In genomic region chr6:2611092-2611491, GRCh38 we compare ENCODE assay signal across 29 cellular contexts.
A peak's percentile ranks its signal among the peaks of the same experiment; 100 is the strongest.
DNase-seq lines count a peak whose midpoint lies in the region; ATAC-seq, FAIRE-seq and TF ChIP-seq lines count a peak whose summit lies in the region.
"Had no signal": no experiment of that assay in that cellular context is flagged by ENCODE, and none has a peak within 500 bp of the region (broad histone marks: within the 10 kb centered on the region; RNA-seq: fewer than 3 reads in every experiment).

No MANE protein-coding gene starts in this region.

- H3K36me3 Mint-ChIP-seq in HFFc6 (ENCODE audit: low read depth): no peaks in the 10 kb centered on the region
- H3K36me3 Mint-ChIP-seq: naive B cell had no signal

- POLR2A ChIA-PET in K562 (lab: Yijun Ruan, JAX): no interaction called here

- peaks cover 19% of the 10 kb centered on the region for H3K27me3 Mint-ChIP-seq in HFFc6 (ENCODE audit: insufficient read depth)

- no peak for TF ChIP-seq POLR2A in heart left ventricle (IDR thresholded peaks at IDR 0.05)
- no peak for TF ChIP-seq POLR2A in K562 (conservative IDR thresholded peaks at IDR 0.05)

- no peak for TF ChIP-seq RAD21 in K562 (CRISPR knock-in tag; conservative IDR thresholded peaks at IDR 0.05 in 1 of 2, IDR thresholded peaks at IDR 0.05 in 1 of 2)

- no peaks in the 10 kb centered on the region for H3K79me2 ChIP-seq in K562 (ENCODE audit: control insufficient read depth, insufficient read depth, low read length)

- H4K20me1 ChIP-seq in K562 (replicated peaks; ENCODE audit: control insufficient read depth, insufficient read depth, low read length): no peaks in the 10 kb centered on the region
- H4K20me1 ChIP-seq: BLaER1 had no signal

- CTCF ChIA-PET in K562 (lab: Yijun Ruan, JAX; ENCODE audit: low intra/inter-chr PET ratio): interaction anchor here (0.7 kb wide), 1 partner anchor 12 kb away, joined by 3 read pairs; no protein-coding TSS in a partner anchor

- H3K4me3 ChIP-seq in heart left ventricle (no peak overlapping the region), K562 (no peak overlapping the region), fibroblast of the aortic adventitia (ENCODE audit: low read depth, low read length) (no peak overlapping the region), small intestine (ENCODE audit: low read depth in 1 of 2, low read length in 2 of 2) (no peak overlapping the region)
- H3K4me3 ChIP-seq: BLaER1, heart right ventricle, ovary, right lobe of liver, SJSA1, suprapubic skin, vagina had no signal

- in situ Hi-C loops in K562 (cut with MboI): no loop called here

- H2AFZ ChIP-seq in K562 (ENCODE audit: low read depth, low read length): no peak overlapping the region

- no peak overlapping the region for H3K27ac Mint-ChIP-seq in HFFc6
- H3K27ac Mint-ChIP-seq: activated T-helper 2 cell treated with anti-CD3 and anti-CD28 coated beads, Interferon-gamma antibody, Interleukin-2, Interleukin-4, amounts not matched to agents 10 μg/mL and 5 μg/mL and 100 μg/mL, durations not matched to agents 14 hours and 24 hours and 36 hours; T-helper 1 cell treated with Interleukin-12 subunit alpha and Interleukin-12 subunit beta and Interleukin-4 antibody, amounts not matched to agents 30 μg/mL and 1 μg/mL, for 36 hours had no signal

- ATAC-seq in heart left ventricle (peak in 3 of 4 donors; percentile 62 to 92 (median 75)), left ventricle myocardium superior (no peak), K562 (0 out of 3 replicates have a peak, but pooled peaks have one; percentile 39), HG03342 (IDR thresholded peaks at IDR 0.05; ENCODE audit: unreplicated experiment) (no peak)

- no peak for TF ChIP-seq EP300 in K562 (IDR thresholded peaks at IDR 0.05; ENCODE audit: low read length)

- no TSS peak for BruUV-seq in K562 (replicated peaks; lab: Mats Ljungman, UMichigan)

- no peaks in the 10 kb centered on the region for H3K9me3 Mint-ChIP-seq in HFFc6

- no peak for DNase-seq in heart left ventricle
- DNase-seq in left ventricle myocardium superior: no peak
- DNase-seq in K562 (ENCODE audit: extremely low read depth in 1 of 4, low spot score in 3 of 4): no peak
- DNase-seq in fibroblast of the aortic adventitia (ENCODE audit: low read depth): peak; percentile 68
- DNase-seq in small intestine: peak; percentile 6
- no peak for DNase-seq in middle frontal gyrus (ENCODE audit: extremely low spot score, low spot score)
- no peak for DNase-seq in HFFc6
- DNase-seq: activated CD4-positive, alpha-beta T cell treated with anti-CD3 and anti-CD28 coated beads, Interleukin-2, amount 50 U/mL, for 1 hour; activated CD8-positive, alpha-beta memory T cell treated with anti-CD3 and anti-CD28 coated beads, Interleukin-2, amount 50 U/mL, for 4 hours; Calu3; caudate nucleus; heart right ventricle; naive B cell; NCI-H1092; NCI-H2029; NCI-H345; NCI-H82; ovary; right lobe of liver had no signal

- H3K27me3 ChIP-seq in heart left ventricle: no peaks in the 10 kb centered on the region
- H3K27me3 ChIP-seq in K562 (ENCODE audit: control insufficient read depth in 2 of 2, insufficient read depth in 2 of 2, low read length in 2 of 2): peaks cover 10% of the 10 kb centered on the region in 2 experiments; a peak in 4 of 5 replicates
- no peaks in the 10 kb centered on the region for H3K27me3 ChIP-seq in small intestine (ENCODE audit: control insufficient read depth in 2 of 2, insufficient read depth in 2 of 2, low read length in 2 of 2)
- H3K27me3 ChIP-seq: BLaER1, heart right ventricle, ovary, right lobe of liver, SJSA1, suprapubic skin, vagina had no signal

- 49 to 71% (median 64%) methylated on average over 2 of the region's 2 CpGs for WGBS in heart left ventricle, 4 donors
- 0% methylated on average over 2 of the region's 2 CpGs for WGBS in K562 (ENCODE audit: insufficient coverage, low coverage, missing lambda C conversion rate)
- 14 to 38% (median 17%) methylated on average over 2 of the region's 2 CpGs for WGBS in small intestine, 3 donors

- H3K9ac ChIP-seq in K562 (ENCODE audit: insufficient read depth in 1 of 2, low read depth in 2 of 2, low read length in 2 of 2): no peak overlapping the region
- H3K9ac ChIP-seq: BLaER1 had no signal

- H3K27ac ChIP-seq in heart left ventricle (no peak overlapping the region), K562 (ENCODE audit: extremely low read depth, low read depth, low read length) (no peak overlapping the region), small intestine (ENCODE audit: low read depth in 1 of 2, low read length in 1 of 2) (no peak overlapping the region)
- H3K27ac ChIP-seq: BLaER1, ovary, right lobe of liver, SJSA1, suprapubic skin, vagina, VCaP had no signal

- intact Hi-C loops in heart left ventricle (cut with DNase I): no loop called here
- intact Hi-C loops in left ventricle myocardium superior (cut with micrococcal nuclease): no loop called here
- intact Hi-C loops in K562 (cut with micrococcal nuclease): no loop called here

- H3K36me3 ChIP-seq in heart left ventricle: no peaks in the 10 kb centered on the region
- no peaks in the 10 kb centered on the region for H3K36me3 ChIP-seq in K562 (ENCODE audit: control insufficient read depth, insufficient read depth, low read length)
- H3K36me3 ChIP-seq in small intestine (ENCODE audit: control insufficient read depth in 2 of 2, insufficient read depth in 2 of 2, low read length in 2 of 2): no peaks in the 10 kb centered on the region
- H3K36me3 ChIP-seq: BLaER1, heart right ventricle, ovary, right lobe of liver, SJSA1, suprapubic skin, vagina had no signal

- FAIRE-seq in K562 (lab: Jason Lieb, UNC) (no peak), small intestine (lab: Jason Lieb, UNC) (no peak)
- FAIRE-seq: GM18507, islet of Langerhans had no signal

- H3K9me1 ChIP-seq in K562 (ENCODE audit: control insufficient read depth, insufficient read depth, low read length): no peaks in the 10 kb centered on the region

- H3K4me1 ChIP-seq in heart left ventricle: no peaks in the 10 kb centered on the region
- no peaks in the 10 kb centered on the region for H3K4me1 ChIP-seq in K562 (replicated peaks in 1 of 2; ENCODE audit: control insufficient read depth in 2 of 2, insufficient read depth in 2 of 2, low read length in 2 of 2)
- no peaks in the 10 kb centered on the region for H3K4me1 ChIP-seq in small intestine (ENCODE audit: control insufficient read depth in 2 of 2, insufficient read depth in 1 of 2, low read depth in 1 of 2, low read length in 1 of 2)
- H3K4me1 ChIP-seq: BLaER1, heart right ventricle, SJSA1, suprapubic skin, vagina had no signal

- H3K9me3 ChIP-seq in heart left ventricle (peaks cover 0 to 6% (median 0%) of the 10 kb centered on the region in 12 donors), K562 (replicated peaks; ENCODE audit: control insufficient read depth, insufficient read depth, low read depth, low read length) (no peaks in the 10 kb centered on the region), small intestine (ENCODE audit: control insufficient read depth, low read depth) (no peaks in the 10 kb centered on the region)
- H3K9me3 ChIP-seq: ovary, right lobe of liver, SJSA1, suprapubic skin, vagina had no signal

- no peak overlapping the region for H3K4me3 Mint-ChIP-seq in HFFc6
- H3K4me3 Mint-ChIP-seq: naive B cell; T-helper 1 cell treated with Interleukin-12 subunit alpha and Interleukin-12 subunit beta and Interleukin-4 antibody, amounts not matched to agents 30 μg/mL and 1 μg/mL, for 36 hours had no signal

- H3K4me1 Mint-ChIP-seq in HFFc6 (ENCODE audit: low read depth): no peaks in the 10 kb centered on the region
- H3K4me1 Mint-ChIP-seq: naive B cell had no signal

- no peak overlapping the region for H3K4me2 ChIP-seq in K562 (ENCODE audit: insufficient read depth, low read length)
- H3K4me2 ChIP-seq: BLaER1 had no signal

- no peak for TF ChIP-seq CTCF in heart left ventricle (IDR thresholded peaks at IDR 0.05)
- no peak for TF ChIP-seq CTCF in K562 (IDR thresholded peaks at IDR 0.05 in 2 of 3, conservative IDR thresholded peaks at IDR 0.05 in 1 of 3; ENCODE audit: insufficient read depth in 2 of 3, low read depth in 1 of 3, low read length in 3 of 3)
- TF ChIP-seq CTCF in fibroblast of the aortic adventitia (IDR thresholded peaks at IDR 0.05; ENCODE audit: insufficient read depth, low read length): no peak
- no peak for TF ChIP-seq CTCF in HFFc6 (IDR thresholded peaks at IDR 0.05)

TF ChIP-seq in K562, 482 proteins besides CTCF, POLR2A, EP300 and RAD21 (continues in another document):
- TF ChIP-seq HMGXB4 (CRISPR knock-in tag; IDR thresholded peaks at IDR 0.05) (no peak), MED1 (CRISPR knock-in tag; IDR thresholded peaks at IDR 0.05; ENCODE audit: borderline replicate concordance) (no peak), MEIS2 (IDR thresholded peaks at IDR 0.05; ENCODE audit: partially characterized antibody) (peak; percentile 92), NBN (IDR thresholded peaks at IDR 0.05; ENCODE audit: low read depth) (no peak), HNRNPK (IDR thresholded peaks at IDR 0.05; ENCODE audit: low read depth, low read length, poor library complexity, severe bottlenecking) (no peak), ZNF696 (CRISPR knock-in tag; conservative IDR thresholded peaks at IDR 0.05) (no peak)

Comparison
In these comparisons a context has a peak if more than half of its experiments do, and no peak if none do; other contexts are left out.
1. ATAC-seq: peak in heart left ventricle (3 of 4) and K562 (single experiment); none in left ventricle myocardium superior (single experiment) and HG03342 (single experiment).
2. DNase-seq: peak in fibroblast of the aortic adventitia (single experiment) and small intestine (single experiment); none in heart left ventricle (0 of 5), left ventricle myocardium superior (single experiment), K562 (0 of 4), middle frontal gyrus (single experiment) and HFFc6 (single experiment).